In the genomic region with DNA sequence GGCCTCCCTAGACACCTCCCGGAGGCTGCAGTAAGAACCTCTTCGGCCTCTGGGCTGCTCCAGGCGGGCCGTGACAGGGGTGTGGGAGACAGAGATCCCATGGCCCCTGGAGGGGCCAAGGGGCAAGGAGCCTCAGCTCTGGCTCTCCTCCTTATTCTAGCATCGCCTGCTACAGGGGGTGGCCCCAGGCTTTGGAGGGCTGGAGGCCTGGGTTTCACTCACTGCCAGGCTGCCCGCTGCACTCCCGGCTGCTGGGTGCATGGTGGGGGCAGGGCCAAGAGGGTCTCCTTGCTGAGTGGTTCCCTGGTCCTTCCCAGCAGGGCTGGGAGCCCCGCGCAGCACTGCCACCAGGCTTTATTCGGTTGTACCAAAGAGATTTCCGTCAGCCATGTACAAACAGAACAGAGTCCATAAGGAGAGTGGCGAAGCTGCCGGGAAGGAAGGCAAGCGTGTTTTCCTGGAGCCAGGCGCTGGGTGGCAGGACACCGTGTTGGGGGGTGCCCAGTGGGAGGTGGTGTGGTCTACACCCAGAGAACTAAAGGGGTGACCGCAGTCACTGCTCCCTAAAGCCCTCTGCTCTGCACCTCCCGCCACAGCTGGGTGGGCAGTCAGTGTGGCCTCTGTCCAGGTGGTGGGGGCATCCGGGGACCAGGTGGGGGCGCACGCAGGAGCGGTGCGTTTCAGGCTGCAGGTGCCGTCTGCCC, we compare ENCODE assay signal across 15 cellular contexts.
DNase-seq lines count a peak whose midpoint lies in the region; ATAC-seq and TF ChIP-seq lines count a peak whose summit lies in the region.
"Had no signal": no experiment of that assay in that cellular context is flagged by ENCODE, and none has a peak within 500 bp of the region (broad histone marks: within the 10 kb centered on the region; RNA-seq: fewer than 3 reads in every experiment).

No MANE protein-coding gene starts in this region.

- peaks cover 46 to 88% (median 70%) of the 10 kb centered on the region in 11 experiments for H3K36me3 ChIP-seq in BLaER1 treated with 17β-estradiol and CSF1 and Interleukin-3, amounts not matched to agents 10 nM and 100 nM
- peaks cover 47% of the 10 kb centered on the region for H3K36me3 ChIP-seq in RWPE2 (ENCODE audit: low read depth)
- peaks cover 66% of the 10 kb centered on the region for H3K36me3 ChIP-seq in WERI-Rb-1

- DNase-seq in RWPE2 (ENCODE audit: low spot score) (peak; percentile 61), WERI-Rb-1 (no peak)
- DNase-seq: AML-193; CD4-positive, alpha-beta T cell; DMS79 treated with DMSO at 0.1 percent for 48 hours; HCEC 1CT; Kasumi-1; NCI-H1417; NCI-H1930; NCI-H2171; NCI-H774; SIG-M5 had no signal

- TF ChIP-seq CTCF in RWPE2 (IDR thresholded peaks at IDR 0.05; ENCODE audit: poor library complexity, severe bottlenecking) (no peak), WERI-Rb-1 (IDR thresholded peaks at IDR 0.05; ENCODE audit: low read depth, low read length) (no peak)

- no peak overlapping the region; a peak in 2 of 22 replicates for H3K9ac ChIP-seq in BLaER1 treated with 17β-estradiol and CSF1 and Interleukin-3, amounts not matched to agents 10 nM and 100 nM

- peaks cover 19 to 48% (median 33%) of the 10 kb centered on the region in 10 experiments; a peak in 19 of 20 replicates for H3K4me1 ChIP-seq in BLaER1 treated with 17β-estradiol and CSF1 and Interleukin-3, amounts not matched to agents 10 nM and 100 nM
- peaks cover 2% of the 10 kb centered on the region for H3K4me1 ChIP-seq in RWPE2 (ENCODE audit: insufficient read depth, poor library complexity, severe bottlenecking)

- no peaks in the 10 kb centered on the region for H3K9me3 ChIP-seq in BLaER1 treated with 17β-estradiol and CSF1 and Interleukin-3, amounts not matched to agents 10 nM and 100 nM (replicated peaks in 1 of 11)
- H3K9me3 ChIP-seq in RWPE2 (ENCODE audit: severe bottlenecking) (no peaks in the 10 kb centered on the region), WERI-Rb-1 (ENCODE audit: severe bottlenecking) (no peaks in the 10 kb centered on the region)
- H3K9me3 ChIP-seq: Peyer's patch had no signal

- peaks cover 18 to 100% (median 87%) of the 10 kb centered on the region in 11 experiments; a peak in 21 of 22 replicates for H4K20me1 ChIP-seq in BLaER1 treated with 17β-estradiol and CSF1 and Interleukin-3, amounts not matched to agents 10 nM and 100 nM

- ATAC-seq in RWPE2 (ENCODE audit: low read depth) = no peak
- ATAC-seq in GM19351 (IDR thresholded peaks at IDR 0.05; ENCODE audit: unreplicated experiment) = no peak

- H3K27ac ChIP-seq in BLaER1 treated with 17β-estradiol and CSF1 and Interleukin-3, amounts not matched to agents 10 nM and 100 nM = no peak overlapping the region
- H3K27ac ChIP-seq in RWPE2 (ENCODE audit: poor library complexity, severe bottlenecking) = no peak overlapping the region
- H3K27ac ChIP-seq in WERI-Rb-1 = no peak overlapping the region
- H3K27ac ChIP-seq: Peyer's patch had no signal

- peak overlapping the region in 9 of 11 experiments; percentile 58 to 72 (median 67); a peak in 17 of 22 replicates for H3K4me2 ChIP-seq in BLaER1 treated with 17β-estradiol and CSF1 and Interleukin-3, amounts not matched to agents 10 nM and 100 nM

- no peak overlapping the region for H3K4me3 ChIP-seq in BLaER1 treated with 17β-estradiol and CSF1 and Interleukin-3, amounts not matched to agents 10 nM and 100 nM
- no peak overlapping the region for H3K4me3 ChIP-seq in RWPE2 (ENCODE audit: severe bottlenecking)
- no peak overlapping the region for H3K4me3 ChIP-seq in WERI-Rb-1 (ENCODE audit: low read depth, low read length)
- H3K4me3 ChIP-seq: Peyer's patch had no signal

- peaks cover 40 to 52% (median 47%) of the 10 kb centered on the region in 11 experiments for H3K27me3 ChIP-seq in BLaER1 treated with 17β-estradiol and CSF1 and Interleukin-3, amounts not matched to agents 10 nM and 100 nM
- H3K27me3 ChIP-seq in RWPE2 (ENCODE audit: insufficient read depth, poor library complexity, severe bottlenecking) = no peaks in the 10 kb centered on the region
- no peaks in the 10 kb centered on the region for H3K27me3 ChIP-seq in WERI-Rb-1 (ENCODE audit: insufficient read depth, low read depth, severe bottlenecking)
- H3K27me3 ChIP-seq: Peyer's patch had no signal
